ENCODE assay signal across 25 cellular contexts in the genomic region with DNA sequence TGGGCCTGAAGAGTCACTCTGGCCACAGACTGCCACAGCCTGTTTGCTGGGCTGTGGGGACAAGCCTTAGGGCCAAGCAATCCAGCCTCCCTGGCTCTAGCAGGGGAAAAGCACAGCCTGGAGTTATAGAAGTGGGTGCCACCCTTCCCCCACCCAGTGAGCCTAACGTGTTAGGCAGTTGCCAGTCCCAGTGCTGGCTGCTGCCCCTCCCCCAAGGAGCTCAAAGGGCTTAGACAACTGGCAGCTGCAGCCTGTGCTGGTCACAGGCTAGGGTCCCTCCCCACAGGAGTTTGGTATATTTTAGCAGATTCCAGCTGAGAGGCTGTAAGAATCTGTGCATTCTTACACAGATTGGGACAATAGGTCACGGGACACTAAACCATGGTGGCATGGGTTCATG.
"Had no signal": no experiment of that assay in that cellular context is flagged by ENCODE, and none has a peak within 500 bp of the region (broad histone marks: within the 10 kb centered on the region; RNA-seq: fewer than 3 reads in every experiment).

No MANE protein-coding gene starts in this region.

- H3K79me2 ChIP-seq: hepatocyte had no signal

- H3K27me3 ChIP-seq: hepatocyte, pancreas, sigmoid colon, tibial nerve, uterus had no signal

- H2AFZ ChIP-seq: hepatocyte had no signal

- H3K9me3 ChIP-seq: pancreas, prostate gland, uterus had no signal

- H3K27ac ChIP-seq: hepatocyte, left ventricle myocardium inferior, pancreas, prostate gland, sigmoid colon, tibial nerve, uterus had no signal

- H3K4me1 ChIP-seq: left ventricle myocardium inferior, pancreas, prostate gland, sigmoid colon, tibial nerve, uterus had no signal

- DNase-seq: islet precursor cell; left ventricle myocardium inferior; mesendoderm; naive B cell; natural killer cell; nephron progenitor cell; pancreas; posterior cingulate gyrus; retina; right cardiac atrium; sigmoid colon; stimulated activated CD4-positive, alpha-beta T cell treated with anti-CD3 and anti-CD28 coated beads, Interleukin-1b, Interleukin-23, amount 100 ng/mL, for 48 hours; stimulated activated CD4-positive, alpha-beta T cell treated with anti-CD3 and anti-CD28 coated beads, Interleukin-2, amount 100 ng/mL, for 48 hours; stimulated activated CD4-positive, alpha-beta T cell treated with anti-CD3 and anti-CD28 coated beads, Interleukin-4, amount 100 ng/mL, for 4 hours; stimulated activated CD8-positive, alpha-beta memory T cell treated with anti-CD3 and anti-CD28 coated beads, Interleukin-4, amount 100 ng/mL, for 48 hours; stimulated activated naive CD4-positive, alpha-beta T cell treated with Interleukin-2 at 50 U/mL for 16 hours; stimulated activated naive CD8-positive, alpha-beta T cell treated with anti-CD3 and anti-CD28 coated beads, Interleukin-15, amount 100 ng/mL, for 72 hours; substantia nigra; uterus had no signal

- H3K36me3 ChIP-seq: left ventricle myocardium inferior, pancreas, prostate gland, sigmoid colon, tibial nerve, uterus had no signal

- ATAC-seq: natural killer cell; pancreas; right cardiac atrium; stimulated activated memory B cell treated with anti-CD40 and anti-IgM and Interleukin-4, amounts not matched to agents 10 μg/mL and 1 μg/mL and 100 μg/mL, for 72 hours; stimulated activated naive CD8-positive, alpha-beta T cell treated with anti-CD3 and anti-CD28 coated beads, Interleukin-15, amount 100 ng/mL, for 72 hours had no signal

- H3K4me2 ChIP-seq: hepatocyte, smooth muscle cell had no signal

- H3K4me3 ChIP-seq: hepatocyte, left ventricle myocardium inferior, lung, pancreas, prostate gland, sigmoid colon, smooth muscle cell, tibial nerve, uterus had no signal
